Comparison of ENCODE assay signal across 11 cellular contexts in the genomic region with DNA sequence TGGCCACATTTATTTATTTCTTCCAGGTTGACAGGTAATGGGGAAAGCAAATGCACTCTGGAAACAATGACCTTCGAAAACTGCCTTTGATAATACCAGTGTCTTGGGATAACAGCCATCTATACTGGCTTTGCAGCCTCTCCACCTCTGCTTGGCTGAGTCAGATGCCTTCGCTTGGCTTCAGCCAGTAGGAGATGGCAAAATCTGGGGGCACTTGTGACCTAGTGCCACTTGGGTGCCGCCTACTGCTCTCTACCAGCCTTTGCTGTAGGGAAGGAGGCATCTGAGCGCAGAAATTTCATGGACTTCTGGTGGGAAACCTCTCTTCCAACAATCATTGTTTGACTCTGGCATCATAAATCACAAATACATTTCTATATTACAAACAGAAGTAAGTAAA. TPM values are rescaled to one million over a fixed set of nuclear protein-coding genes. Genes with fewer than 3 reads are reported as not detected.
DNase-seq lines count a peak whose midpoint lies in the region; ATAC-seq and TF ChIP-seq lines count a peak whose summit lies in the region.
"Had no signal": no experiment of that assay in that cellular context is flagged by ENCODE, and none has a peak within 500 bp of the region (broad histone marks: within the 10 kb centered on the region; RNA-seq: fewer than 3 reads in every experiment).

No MANE protein-coding gene starts in this region.

- H3K4me3 ChIP-seq in RWPE2 (ENCODE audit: severe bottlenecking) (no peak overlapping the region), right cardiac atrium (ENCODE audit: low read length) (no peak overlapping the region)
- H3K4me3 ChIP-seq: right atrium auricular region had no signal

- TF ChIP-seq CTCF in RWPE2 (IDR thresholded peaks at IDR 0.05; ENCODE audit: poor library complexity, severe bottlenecking) = no peak
- no peak for TF ChIP-seq CTCF in activated CD8-positive, alpha-beta T cell treated with anti-CD3 and anti-CD28 coated beads for 36 hours (IDR thresholded peaks at IDR 0.05)

- intact Hi-C loops in activated CD8-positive, alpha-beta T cell treated with anti-CD3 and anti-CD28 coated beads for 36 hours (cut with micrococcal nuclease) = no loop called here
- intact Hi-C loops in right cardiac atrium (cut with DNase I) = no loop called here

- no peaks in the 10 kb centered on the region for H3K9me3 Mint-ChIP-seq in activated CD8-positive, alpha-beta T cell treated with anti-CD3 and anti-CD28 coated beads for 36 hours
- no peaks in the 10 kb centered on the region for H3K9me3 Mint-ChIP-seq in central memory CD8-positive, alpha-beta T cell
- no peaks in the 10 kb centered on the region for H3K9me3 Mint-ChIP-seq in stimulated activated effector memory CD8-positive, alpha-beta T cell treated with anti-CD3 and anti-CD28 coated beads, Interleukin-12 subunit alpha, Interleukin-12 subunit beta, amount 100 ng/mL, for 72 hours
- H3K9me3 Mint-ChIP-seq: activated B cell treated with CpG ODN at 0.5 μM for 24 hours, brain had no signal

- H3K4me1 Mint-ChIP-seq in activated CD8-positive, alpha-beta T cell treated with anti-CD3 and anti-CD28 coated beads for 36 hours (ENCODE audit: low read depth) = peaks cover 42% of the 10 kb centered on the region
- peaks cover 67% of the 10 kb centered on the region for H3K4me1 Mint-ChIP-seq in central memory CD8-positive, alpha-beta T cell
- peaks cover 69% of the 10 kb centered on the region for H3K4me1 Mint-ChIP-seq in stimulated activated effector memory CD8-positive, alpha-beta T cell treated with anti-CD3 and anti-CD28 coated beads, Interleukin-12 subunit alpha, Interleukin-12 subunit beta, amount 100 ng/mL, for 72 hours
- H3K4me1 Mint-ChIP-seq: brain had no signal

- H3K36me3 Mint-ChIP-seq in activated CD8-positive, alpha-beta T cell treated with anti-CD3 and anti-CD28 coated beads for 36 hours (ENCODE audit: low read depth) = peaks cover 35% of the 10 kb centered on the region
- H3K36me3 Mint-ChIP-seq in central memory CD8-positive, alpha-beta T cell (ENCODE audit: insufficient read depth) = peaks cover 37% of the 10 kb centered on the region
- H3K36me3 Mint-ChIP-seq in stimulated activated effector memory CD8-positive, alpha-beta T cell treated with anti-CD3 and anti-CD28 coated beads, Interleukin-12 subunit alpha, Interleukin-12 subunit beta, amount 100 ng/mL, for 72 hours = peaks cover 12% of the 10 kb centered on the region
- H3K36me3 Mint-ChIP-seq: brain had no signal

- H3K4me1 ChIP-seq in RWPE2 (ENCODE audit: insufficient read depth, poor library complexity, severe bottlenecking) = peaks cover 47% of the 10 kb centered on the region
- H3K4me1 ChIP-seq in right cardiac atrium (ENCODE audit: control insufficient read depth, insufficient read depth, low read length) = no peaks in the 10 kb centered on the region
- H3K4me1 ChIP-seq: right atrium auricular region had no signal

- DNase-seq in RWPE2 (ENCODE audit: low spot score) (no peak), right cardiac atrium (no peak), cerebellar cortex (ENCODE audit: low spot score) (no peak), dedifferentiated amniotic fluid mesenchymal stem cell (ENCODE audit: extremely low spot score) (no peak)
- peak; percentile 80 for DNase-seq in activated CD8-positive, alpha-beta T cell treated with anti-CD3 and anti-CD28 coated beads for 36 hours
- DNase-seq in central memory CD8-positive, alpha-beta T cell (ENCODE audit: low spot score in 2 of 2) = peak in 1 of 2 donors; percentile 39
- peak in 1 of 2 donors; percentile 73 for DNase-seq in stimulated activated effector memory CD8-positive, alpha-beta T cell treated with anti-CD3 and anti-CD28 coated beads, Interleukin-12 subunit alpha, Interleukin-12 subunit beta, amount 100 ng/mL, for 72 hours (ENCODE audit: low spot score in 2 of 2)
- DNase-seq: activated B cell treated with CpG ODN at 0.5 μM for 24 hours had no signal

- ATAC-seq in RWPE2 (ENCODE audit: low read depth) (no peak), right cardiac atrium (no peak)
- peak; percentile 71 for ATAC-seq in activated CD8-positive, alpha-beta T cell treated with anti-CD3 and anti-CD28 coated beads for 36 hours
- ATAC-seq in central memory CD8-positive, alpha-beta T cell (replicated peaks; ENCODE audit: extremely low read depth, poor library complexity, severe bottlenecking) = peak; percentile 77
- ATAC-seq in stimulated activated effector memory CD8-positive, alpha-beta T cell treated with anti-CD3 and anti-CD28 coated beads, Interleukin-12 subunit alpha, Interleukin-12 subunit beta, amount 100 ng/mL, for 72 hours = peak; percentile 70

- no peaks in the 10 kb centered on the region for H3K9me3 ChIP-seq in RWPE2 (ENCODE audit: severe bottlenecking)
- peaks cover 4% of the 10 kb centered on the region for H3K9me3 ChIP-seq in right cardiac atrium (ENCODE audit: control insufficient read depth, low read length)
- H3K9me3 ChIP-seq: right atrium auricular region had no signal

- H3K27ac ChIP-seq in RWPE2 (ENCODE audit: poor library complexity, severe bottlenecking) (peak overlapping the region; percentile 65), right cardiac atrium (ENCODE audit: low read length) (no peak overlapping the region)
- H3K27ac ChIP-seq: right atrium auricular region, RWPE1 had no signal

- CTCF ChIA-PET in activated CD8-positive, alpha-beta T cell treated with anti-CD3 and anti-CD28 coated beads for 36 hours (lab: Charles Lee) = interaction anchor here (1.0 to 2.8 kb wide), 5 partner anchors 8 to 85 kb away, joined by 3 to 11 read pairs (median 4); no protein-coding TSS in a partner anchor

- H3K27me3 Mint-ChIP-seq in activated CD8-positive, alpha-beta T cell treated with anti-CD3 and anti-CD28 coated beads for 36 hours = no peaks in the 10 kb centered on the region
- no peaks in the 10 kb centered on the region for H3K27me3 Mint-ChIP-seq in central memory CD8-positive, alpha-beta T cell

- H3K27me3 ChIP-seq in RWPE2 (ENCODE audit: insufficient read depth, poor library complexity, severe bottlenecking) (no peaks in the 10 kb centered on the region), right cardiac atrium (ENCODE audit: control insufficient read depth, insufficient read depth) (no peaks in the 10 kb centered on the region)
- H3K27me3 ChIP-seq: right atrium auricular region had no signal

- H3K36me3 ChIP-seq in RWPE2 (ENCODE audit: low read depth) = no peaks in the 10 kb centered on the region
- H3K36me3 ChIP-seq: right atrium auricular region had no signal

- H3K27ac Mint-ChIP-seq in activated CD8-positive, alpha-beta T cell treated with anti-CD3 and anti-CD28 coated beads for 36 hours = peak overlapping the region; percentile 75
- H3K27ac Mint-ChIP-seq in central memory CD8-positive, alpha-beta T cell (ENCODE audit: low read depth) = peak overlapping the region; percentile 52
- no peak overlapping the region for H3K27ac Mint-ChIP-seq in stimulated activated effector memory CD8-positive, alpha-beta T cell treated with anti-CD3 and anti-CD28 coated beads, Interleukin-12 subunit alpha, Interleukin-12 subunit beta, amount 100 ng/mL, for 72 hours
- H3K27ac Mint-ChIP-seq: activated B cell treated with CpG ODN at 0.5 μM for 24 hours, brain had no signal

- peak overlapping the region; percentile 92 for H3K4me3 Mint-ChIP-seq in activated CD8-positive, alpha-beta T cell treated with anti-CD3 and anti-CD28 coated beads for 36 hours
- peak overlapping the region; percentile 89 for H3K4me3 Mint-ChIP-seq in central memory CD8-positive, alpha-beta T cell
- peak overlapping the region; percentile 55 for H3K4me3 Mint-ChIP-seq in stimulated activated effector memory CD8-positive, alpha-beta T cell treated with anti-CD3 and anti-CD28 coated beads, Interleukin-12 subunit alpha, Interleukin-12 subunit beta, amount 100 ng/mL, for 72 hours
- H3K4me3 Mint-ChIP-seq: activated B cell treated with CpG ODN at 0.5 μM for 24 hours, brain had no signal

- POLR2A ChIA-PET in activated CD8-positive, alpha-beta T cell treated with anti-CD3 and anti-CD28 coated beads for 36 hours (lab: Charles Lee) = interaction anchor here (2.2 to 18.3 kb wide), 2 partner anchors 21 to 33 kb away, joined by 11 to 202 read pairs; no protein-coding TSS in a partner anchor

- 90% methylated on average over 4 of the region's 4 CpGs for WGBS in right cardiac atrium

RNA-seq across cellular contexts. Expression of a gene that starts 21.8 kb away (rescaled TPM):
- 10 to 100 TPM; 82.8 to 83.0 TPM for total RNA-seq in activated CD8-positive, alpha-beta T cell treated with anti-CD3 and anti-CD28 coated beads for 36 hours
- total RNA-seq in right cardiac atrium = 1 to 10 TPM; 5.7 to 9.5 (median 7.3) TPM
- 0.66 TPM for polyA plus RNA-seq in right cardiac atrium

Comparison
In these comparisons a context has a peak if more than half of its experiments do, and no peak if none do; other contexts are left out.
1. ATAC-seq: peak in activated CD8-positive, alpha-beta T cell treated with anti-CD3 and anti-CD28 coated beads for 36 hours (single experiment), central memory CD8-positive, alpha-beta T cell (single experiment) and stimulated activated effector memory CD8-positive, alpha-beta T cell treated with anti-CD3 and anti-CD28 coated beads, Interleukin-12 subunit alpha, Interleukin-12 subunit beta, amount 100 ng/mL, for 72 hours (single experiment); none in RWPE2 (single experiment) and right cardiac atrium (0 of 2).
2. RNA of a gene that starts 21.8 kb away (total RNA-seq): 82.8 to 83.0 TPM in activated CD8-positive, alpha-beta T cell treated with anti-CD3 and anti-CD28 coated beads for 36 hours; 5.7 to 9.5 TPM in right cardiac atrium; every median in the first group is over 4 times any median in the second.
3. Peak in every context shown above with its lines, with median percentiles within 50 percentile points of each other: H3K4me3 Mint-ChIP-seq.